In genomic region chr22:29310863-29311339, GRCh38 we compare ENCODE assay signal across 8 cellular contexts. TPM values are rescaled to one million over a fixed set of nuclear protein-coding genes. Genes with fewer than 3 reads are reported as not detected.
DNase-seq lines count a peak whose midpoint lies in the region; ATAC-seq and TF ChIP-seq lines count a peak whose summit lies in the region.

No MANE protein-coding gene starts in this region.

- peak overlapping the region; percentile 86 for H3K9ac ChIP-seq in smooth muscle cell (ENCODE audit: low read depth)

- H3K9me3 Mint-ChIP-seq in CD8-positive, alpha-beta memory T cell = no peaks in the 10 kb centered on the region
- H3K9me3 Mint-ChIP-seq in T-helper 2 cell treated with Interferon-gamma antibody and Interleukin-4, amounts not matched to agents 5 μg/mL and 100 μg/mL, for 36 hours = no peaks in the 10 kb centered on the region

- CTCF ChIA-PET in CD8-positive, alpha-beta memory T cell (lab: Charles Lee) = no interaction called here

- H2AFZ ChIP-seq in smooth muscle cell (ENCODE audit: low read depth) = no peak overlapping the region

- peaks cover 22 to 43% of the 10 kb centered on the region in 2 donors for H3K27me3 Mint-ChIP-seq in CD8-positive, alpha-beta memory T cell
- peaks cover 32% of the 10 kb centered on the region for H3K27me3 Mint-ChIP-seq in T-helper 2 cell treated with Interferon-gamma antibody and Interleukin-4, amounts not matched to agents 5 μg/mL and 100 μg/mL, for 36 hours (ENCODE audit: low read depth)

- TF ChIP-seq CTCF in breast epithelium (IDR thresholded peaks at IDR 0.05) (no peak), smooth muscle cell (IDR thresholded peaks at IDR 0.05; ENCODE audit: borderline replicate concordance, insufficient read depth, poor library complexity, severe bottlenecking) (no peak)

- H3K9me3 ChIP-seq in CD8-positive, alpha-beta memory T cell (ENCODE audit: low read length) = no peaks in the 10 kb centered on the region
- no peaks in the 10 kb centered on the region for H3K9me3 ChIP-seq in breast epithelium
- no peaks in the 10 kb centered on the region for H3K9me3 ChIP-seq in smooth muscle cell (replicated peaks; ENCODE audit: low read depth)

- H3K4me3 Mint-ChIP-seq in CD8-positive, alpha-beta memory T cell = no peak overlapping the region
- H3K4me3 Mint-ChIP-seq in T-helper 2 cell treated with Interferon-gamma antibody and Interleukin-4, amounts not matched to agents 5 μg/mL and 100 μg/mL, for 36 hours = no peak overlapping the region

- peak overlapping the region in 1 of 8 donors; percentile 83 for H3K27ac Mint-ChIP-seq in CD8-positive, alpha-beta memory T cell
- H3K27ac Mint-ChIP-seq in T-helper 2 cell treated with Interferon-gamma antibody and Interleukin-4, amounts not matched to agents 5 μg/mL and 100 μg/mL, for 36 hours = no peak overlapping the region

- WGBS in smooth muscle cell (ENCODE audit: low lambda C conversion rate) = 33% methylated on average over 16 of the region's 18 CpGs

- ATAC-seq in HG02840 (IDR thresholded peaks at IDR 0.05; ENCODE audit: low FRiP score, unreplicated experiment) = no peak
- no peak for ATAC-seq in HG03139 (IDR thresholded peaks at IDR 0.05; ENCODE audit: unreplicated experiment)

- H3F3A ChIP-seq in smooth muscle cell (ENCODE audit: low read depth) = no peaks in the 10 kb centered on the region

- H3K4me1 ChIP-seq in CD8-positive, alpha-beta memory T cell (ENCODE audit: insufficient read depth, low read length) = peaks cover 14% of the 10 kb centered on the region
- H3K4me1 ChIP-seq in breast epithelium (peaks cover 36 to 37% of the 10 kb centered on the region in 2 donors), smooth muscle cell (ENCODE audit: low read depth) (peaks cover 7% of the 10 kb centered on the region)

- H3K27ac ChIP-seq in CD8-positive, alpha-beta memory T cell (ENCODE audit: low read depth, low read length) = no peak overlapping the region
- H3K27ac ChIP-seq in breast epithelium = peak overlapping the region; percentile 89 to 93
- peak overlapping the region; percentile 75 for H3K27ac ChIP-seq in smooth muscle cell (ENCODE audit: low read depth)

- TF ChIP-seq POLR2A in breast epithelium (IDR thresholded peaks at IDR 0.05) = no peak

- H3K4me1 Mint-ChIP-seq in CD8-positive, alpha-beta memory T cell = peaks cover 22 to 56% (median 23%) of the 10 kb centered on the region in 3 donors
- H3K4me1 Mint-ChIP-seq in T-helper 2 cell treated with Interferon-gamma antibody and Interleukin-4, amounts not matched to agents 5 μg/mL and 100 μg/mL, for 36 hours (ENCODE audit: low read depth) = peaks cover 17% of the 10 kb centered on the region

- peak in 4 of 5 donors; percentile 15 to 67 (median 34) for DNase-seq in CD8-positive, alpha-beta memory T cell
- DNase-seq in HT1080 (ENCODE audit: low read depth) (peak; percentile 98), breast epithelium (ENCODE audit: low spot score in 2 of 2) (peak; percentile 97), iris pigment epithelial cell (ENCODE audit: low read depth) (peak; percentile 97), smooth muscle cell (lab: John Stamatoyannopoulos, UW; ENCODE audit: unreplicated experiment) (peak; percentile 91)
- peak; percentile 80 for DNase-seq in T-helper 2 cell treated with Interferon-gamma antibody and Interleukin-4, amounts not matched to agents 5 μg/mL and 100 μg/mL, for 36 hours (ENCODE audit: low spot score)

- intact Hi-C loops in breast epithelium (cut with DNase I; ENCODE audit: low total_unique reads) = loop anchor here (10.0 kb wide), 1 partner anchor 454 kb away; the partner anchor contains the start of genes UQCR10 and ZMAT5

- peaks cover 9% of the 10 kb centered on the region for H4K20me1 ChIP-seq in smooth muscle cell (ENCODE audit: low read depth)

- H3K4me3 ChIP-seq in CD8-positive, alpha-beta memory T cell (ENCODE audit: low read length) = no peak overlapping the region
- H3K4me3 ChIP-seq in breast epithelium (peak overlapping the region; percentile 32 to 60 (median 35)), smooth muscle cell (no peak overlapping the region)

- H3K4me2 ChIP-seq in smooth muscle cell = peak overlapping the region; percentile 67

- peaks cover 8% of the 10 kb centered on the region for H3K79me2 ChIP-seq in smooth muscle cell (ENCODE audit: low read depth)

- peaks cover 20% of the 10 kb centered on the region for H3K27me3 ChIP-seq in CD8-positive, alpha-beta memory T cell (ENCODE audit: insufficient read depth, low read length, poor library complexity, severe bottlenecking)
- H3K27me3 ChIP-seq in breast epithelium = peaks cover 0 to 18% of the 10 kb centered on the region in 2 donors
- H3K27me3 ChIP-seq in smooth muscle cell (ENCODE audit: low read depth) = peaks cover 29% of the 10 kb centered on the region

- H3K36me3 Mint-ChIP-seq in CD8-positive, alpha-beta memory T cell = no peaks in the 10 kb centered on the region
- H3K36me3 Mint-ChIP-seq in T-helper 2 cell treated with Interferon-gamma antibody and Interleukin-4, amounts not matched to agents 5 μg/mL and 100 μg/mL, for 36 hours (ENCODE audit: low read depth) = peaks cover 1% of the 10 kb centered on the region

- POLR2A ChIA-PET in CD8-positive, alpha-beta memory T cell (lab: Charles Lee) = no interaction called here

- H3K36me3 ChIP-seq in CD8-positive, alpha-beta memory T cell (ENCODE audit: insufficient read depth, low read length) = no peaks in the 10 kb centered on the region
- no peaks in the 10 kb centered on the region for H3K36me3 ChIP-seq in breast epithelium
- no peaks in the 10 kb centered on the region for H3K36me3 ChIP-seq in smooth muscle cell (ENCODE audit: low read depth)

RNA-seq across cellular contexts. Expression of gene GAS2L1, which starts 4.5 kb away (rescaled TPM):
- total RNA-seq in CD8-positive, alpha-beta memory T cell = under 1 TPM; 0.61 to 0.71 TPM
- polyA plus RNA-seq in CD8-positive, alpha-beta memory T cell = 0.58 TPM
- 52.7 and 57.5 TPM in 2 replicates for total RNA-seq in HT1080 (2014; rRNA removed; shearing (Covaris generic))
- 63.9 and 80.1 TPM in 2 replicates for polyA plus RNA-seq in HT1080 (2015; cell fraction: cytosol; rRNA removed)
- 72.7 and 81.9 TPM in 2 replicates for polyA plus RNA-seq in HT1080 (2015; cell fraction: nucleus; rRNA removed)
- total RNA-seq in breast epithelium = 10 to 100 TPM; 12.2 to 19.3 (median 15.7) TPM
- total RNA-seq in smooth muscle cell = 7.8 TPM in 2 replicates
- 31.7 and 35.8 TPM in 2 replicates for polyA plus RNA-seq in smooth muscle cell

RNA-seq across cellular contexts. Expression of gene RASL10A, which starts 4.6 kb away (rescaled TPM):
- total RNA-seq in CD8-positive, alpha-beta memory T cell = not detected
- polyA plus RNA-seq in CD8-positive, alpha-beta memory T cell = not detected
- total RNA-seq in HT1080 (2014; rRNA removed; shearing (Covaris generic)) = 1.5 and 3.6 TPM in 2 replicates
- 0.34 TPM in 1 of 2 replicates, not detected in the other for polyA plus RNA-seq in HT1080 (2015; cell fraction: cytosol; rRNA removed)
- polyA plus RNA-seq in HT1080 (2015; cell fraction: nucleus; rRNA removed) = 2.2 and 3.7 TPM in 2 replicates
- total RNA-seq in breast epithelium (1 to 10 TPM; 2.7 to 4.7 (median 4.3) TPM), smooth muscle cell (not detected in 2 replicates)
- not detected in 2 replicates for polyA plus RNA-seq in smooth muscle cell

RNA-seq across cellular contexts. Expression of gene EWSR1, which starts 42.8 kb away (rescaled TPM):
- 100 to 1,000 TPM; 312 to 327 TPM for total RNA-seq in CD8-positive, alpha-beta memory T cell
- 219 TPM for polyA plus RNA-seq in CD8-positive, alpha-beta memory T cell
- 256 and 340 TPM in 2 replicates for total RNA-seq in HT1080 (2014; rRNA removed; shearing (Covaris generic))
- polyA plus RNA-seq in HT1080 (2015; cell fraction: cytosol; rRNA removed) = 245 and 248 TPM in 2 replicates
- polyA plus RNA-seq in HT1080 (2015; cell fraction: nucleus; rRNA removed) = 797 and 806 TPM in 2 replicates
- total RNA-seq in breast epithelium (100 to 1,000 TPM; 165 to 224 (median 220) TPM), smooth muscle cell (146 and 197 TPM in 2 replicates)
- polyA plus RNA-seq in smooth muscle cell = 164 and 226 TPM in 2 replicates

RNA-seq across cellular contexts. Expression of gene RHBDD3, which starts 43.1 kb away (rescaled TPM):
- total RNA-seq in CD8-positive, alpha-beta memory T cell = 10 to 100 TPM; 37.9 to 41.0 TPM
- polyA plus RNA-seq in CD8-positive, alpha-beta memory T cell = 10.4 TPM
- 35.8 and 37.7 TPM in 2 replicates for total RNA-seq in HT1080 (2014; rRNA removed; shearing (Covaris generic))
- 20.3 and 29.3 TPM in 2 replicates for polyA plus RNA-seq in HT1080 (2015; cell fraction: cytosol; rRNA removed)
- 57.5 and 63.3 TPM in 2 replicates for polyA plus RNA-seq in HT1080 (2015; cell fraction: nucleus; rRNA removed)
- total RNA-seq in breast epithelium = 10 to 100 TPM; 16.2 to 31.8 (median 28.2) TPM
- 11.7 and 16.5 TPM in 2 replicates for total RNA-seq in smooth muscle cell
- polyA plus RNA-seq in smooth muscle cell = 39.1 and 40.2 TPM in 2 replicates

Comparison
In these comparisons a context has a peak if more than half of its experiments do, and no peak if none do; other contexts are left out.
1. DNase-seq: peak in every context shown above with its lines; median percentile 98 in HT1080; 97 in breast epithelium; 97 in iris pigment epithelial cell; 91 in smooth muscle cell; 80 in T-helper 2 cell treated with Interferon-gamma antibody and Interleukin-4, amounts not matched to agents 5 μg/mL and 100 μg/mL, for 36 hours; 34 in CD8-positive, alpha-beta memory T cell.
2. H3K4me3 ChIP-seq: peak in breast epithelium (3 of 3); none in CD8-positive, alpha-beta memory T cell (single experiment) and smooth muscle cell (single experiment).